19 cellular contexts compared by ENCODE assay signal in genomic region chr19:46617566-46618079, GRCh38. TPM values are rescaled to one million over a fixed set of nuclear protein-coding genes. Genes with fewer than 3 reads are reported as not detected.
DNase-seq lines count a peak whose midpoint lies in the region; ATAC-seq, FAIRE-seq and TF ChIP-seq lines count a peak whose summit lies in the region.
"Had no signal": no experiment of that assay in that cellular context is flagged by ENCODE, and none has a peak within 500 bp of the region (broad histone marks: within the 10 kb centered on the region; RNA-seq: fewer than 3 reads in every experiment).

No MANE protein-coding gene starts in this region.

- H3K9me3 ChIP-seq in right cardiac atrium (ENCODE audit: control insufficient read depth, low read length) (no peaks in the 10 kb centered on the region), esophagus muscularis mucosa (no peaks in the 10 kb centered on the region), upper lobe of right lung (no peaks in the 10 kb centered on the region)
- H3K9me3 ChIP-seq: sigmoid colon, SK-N-SH had no signal

- H3K9me3 Mint-ChIP-seq in activated B cell treated with CpG ODN at 0.5 μM for 24 hours: no peaks in the 10 kb centered on the region

- H3K4me3 ChIP-seq in right cardiac atrium (ENCODE audit: low read length) (no peak overlapping the region), esophagus muscularis mucosa (no peak overlapping the region), upper lobe of right lung (no peak overlapping the region)
- H3K4me3 ChIP-seq: sigmoid colon had no signal

- CTCF ChIA-PET in activated B cell treated with CpG ODN at 0.5 μM for 24 hours (lab: Charles Lee): interaction anchor here (1.0 to 9.4 kb wide), 6 partner anchors 16 to 136 kb away, joined by 3 to 234 read pairs (median 6); partner anchors contain the start of genes DACT3 and GNG8

- no peaks in the 10 kb centered on the region for H3K36me3 ChIP-seq in esophagus muscularis mucosa
- H3K36me3 ChIP-seq in upper lobe of right lung: no peaks in the 10 kb centered on the region
- H3K36me3 ChIP-seq: sigmoid colon had no signal

- H3K4me1 ChIP-seq in right cardiac atrium (ENCODE audit: control insufficient read depth, insufficient read depth, low read length) (peaks cover 6% of the 10 kb centered on the region), esophagus muscularis mucosa (peaks cover 49 to 74% (median 70%) of the 10 kb centered on the region in 4 donors), upper lobe of right lung (peaks cover 37% of the 10 kb centered on the region)
- H3K4me1 ChIP-seq: foreskin keratinocyte had no signal

- peak overlapping the region; percentile 92 for H3K27ac Mint-ChIP-seq in activated B cell treated with CpG ODN at 0.5 μM for 24 hours

- no peak for ATAC-seq in right cardiac atrium
- no peak for ATAC-seq in activated B cell treated with CpG ODN at 0.5 μM for 24 hours (ENCODE audit: low read depth)
- ATAC-seq in upper lobe of right lung: no peak

- DNase-seq in right cardiac atrium (peak in 2 of 3 donors; percentile 8 to 20), cardiac septum (ENCODE audit: low spot score) (no peak), activated B cell treated with CpG ODN at 0.5 μM for 24 hours (no peak), esophagus muscularis mucosa (ENCODE audit: extremely low spot score) (no peak), KBM-7 (no peak), upper lobe of right lung (no peak), HTR-8/SVneo (ENCODE audit: insufficient read length, low spot score) (no peak), GDM1 (lab: John Stamatoyannopoulos, UW) (no peak)
- DNase-seq: GOT3, sigmoid colon had no signal

- TF ChIP-seq EP300 in esophagus muscularis mucosa (IDR thresholded peaks at IDR 0.05): no peak

- POLR2A ChIA-PET in activated B cell treated with CpG ODN at 0.5 μM for 24 hours (lab: Charles Lee): interaction anchor here (0.7 to 5.8 kb wide), 14 partner anchors 13 to 901 kb away, joined by 3 to 99 read pairs (median 6); partner anchors contain the start of genes CALM3, DACT3, GNG8 and SLC1A5

- in situ Hi-C loops in KBM-7 (cut with MboI; ENCODE audit: low pct_unique_long_range_greater_than_20kb, low sequenced_read_pairs): no loop called here

- no peaks in the 10 kb centered on the region for H3K36me3 Mint-ChIP-seq in activated B cell treated with CpG ODN at 0.5 μM for 24 hours (ENCODE audit: low read depth)

- TF ChIP-seq CTCF in activated B cell treated with CpG ODN at 0.5 μM for 24 hours (IDR thresholded peaks at IDR 0.05): no peak
- TF ChIP-seq CTCF in esophagus muscularis mucosa (IDR thresholded peaks at IDR 0.05): no peak
- no peak for TF ChIP-seq CTCF in upper lobe of right lung (IDR thresholded peaks at IDR 0.05)

- TF ChIP-seq POLR2A in esophagus muscularis mucosa (IDR thresholded peaks at IDR 0.05; ENCODE audit: low read depth): no peak

- FAIRE-seq in HTR-8/SVneo (lab: Jason Lieb, UNC): no peak
- FAIRE-seq: astrocyte, colon, TTC549 had no signal

- H3K27ac ChIP-seq in right cardiac atrium (ENCODE audit: low read length) (no peak overlapping the region), esophagus muscularis mucosa (replicated peaks in 1 of 4) (peak overlapping the region; percentile 15 to 59 (median 50)), upper lobe of right lung (no peak overlapping the region)
- H3K27ac ChIP-seq: foreskin keratinocyte, HL-60 had no signal

- H3K27me3 Mint-ChIP-seq in activated B cell treated with CpG ODN at 0.5 μM for 24 hours: no peaks in the 10 kb centered on the region

- intact Hi-C loops in right cardiac atrium (cut with DNase I): loop anchor here in 3 of 4 donors (5.0 to 10.0 kb wide), 3 partner anchors 45 to 227 kb away; partner anchors contain the start of gene DACT3 (in 2 of the 3)
- intact Hi-C loops in cardiac septum (cut with DNase I): no loop called here
- intact Hi-C loops in activated B cell treated with CpG ODN at 0.5 μM for 24 hours (cut with micrococcal nuclease): loop anchor here (2.0 to 5.0 kb wide), 3 partner anchors 17 to 495 kb away; partner anchors contain the start of genes CALM3 and ZC3H4
- intact Hi-C loops in esophagus muscularis mucosa (cut with DNase I): no loop called here
- intact Hi-C loops in upper lobe of right lung (cut with DNase I): no loop called here

- WGBS in right cardiac atrium: 89% methylated on average over 12 of the region's 12 CpGs
- WGBS in esophagus muscularis mucosa: 86% methylated on average over 12 of the region's 12 CpGs

- peaks cover 75% of the 10 kb centered on the region for H3K4me1 Mint-ChIP-seq in activated B cell treated with CpG ODN at 0.5 μM for 24 hours

- H3K4me3 Mint-ChIP-seq in activated B cell treated with CpG ODN at 0.5 μM for 24 hours: peak overlapping the region; percentile 35

- no peaks in the 10 kb centered on the region for H3K27me3 ChIP-seq in right cardiac atrium (ENCODE audit: control insufficient read depth, insufficient read depth)
- H3K27me3 ChIP-seq in esophagus muscularis mucosa: no peaks in the 10 kb centered on the region
- no peaks in the 10 kb centered on the region for H3K27me3 ChIP-seq in upper lobe of right lung
- H3K27me3 ChIP-seq: sigmoid colon had no signal

RNA-seq across cellular contexts. Expression of gene PTGIR, which starts 7.3 kb away (rescaled TPM):
- total RNA-seq in right cardiac atrium (10 to 100 TPM in 2 of 4 donors, 1 to 10 TPM in 2; 7.6 to 13.5 (median 9.5) TPM), cardiac septum (8.6 TPM), activated B cell treated with CpG ODN at 0.5 μM for 24 hours (13.4 and 17.8 TPM in 2 replicates), esophagus muscularis mucosa (1 to 10 TPM; 5.9 to 9.1 (median 7.1) TPM), upper lobe of right lung (12.6 TPM)
- 6.7 TPM for polyA plus RNA-seq in right cardiac atrium
- total RNA-seq: foreskin keratinocyte had no signal

RNA-seq across cellular contexts. Expression of gene CALM3, which starts 16.5 kb away (rescaled TPM):
- 100 to 1,000 TPM; 232 to 357 (median 343) TPM for total RNA-seq in right cardiac atrium
- 365 TPM for polyA plus RNA-seq in right cardiac atrium
- total RNA-seq in cardiac septum: 271 TPM
- total RNA-seq in activated B cell treated with CpG ODN at 0.5 μM for 24 hours: 174 and 200 TPM in 2 replicates
- total RNA-seq in esophagus muscularis mucosa: 100 to 1,000 TPM; 114 to 155 (median 129) TPM
- 142 TPM for total RNA-seq in upper lobe of right lung

RNA-seq across cellular contexts. Expression of gene GNG8, which starts 18.4 kb away (rescaled TPM):
- total RNA-seq in right cardiac atrium: 1 to 10 TPM; 3.0 to 7.4 (median 4.7) TPM
- polyA plus RNA-seq in right cardiac atrium: not detected
- not detected for total RNA-seq in cardiac septum
- total RNA-seq in activated B cell treated with CpG ODN at 0.5 μM for 24 hours: 33.1 and 38.2 TPM in 2 replicates
- total RNA-seq in esophagus muscularis mucosa: not detected
- total RNA-seq in upper lobe of right lung: not detected
- total RNA-seq: astrocyte, endothelial cell of umbilical vein, foreskin keratinocyte, mononuclear cell, sigmoid colon, temporal lobe had no signal
- polyA plus RNA-seq: endothelial cell of umbilical vein, foreskin keratinocyte, sigmoid colon, SK-N-SH had no signal

RNA-seq across cellular contexts. Expression of gene DACT3, which starts 43.4 kb away (rescaled TPM):
- total RNA-seq in right cardiac atrium (10 to 100 TPM; 24.6 to 46.5 (median 37.2) TPM), cardiac septum (23.8 TPM), activated B cell treated with CpG ODN at 0.5 μM for 24 hours (0.49 and 0.75 TPM in 2 replicates), esophagus muscularis mucosa (100 to 1,000 TPM in 1 of 4 donors, 10 to 100 TPM in 3; 46.7 to 119 (median 65.1) TPM), upper lobe of right lung (10.0 TPM)
- polyA plus RNA-seq in right cardiac atrium: 28.3 TPM

Comparison
In these comparisons a context has a peak if more than half of its experiments do, and no peak if none do; other contexts are left out.
1. DNase-seq: peak in right cardiac atrium (2 of 3); none in cardiac septum (single experiment), activated B cell treated with CpG ODN at 0.5 μM for 24 hours (single experiment), esophagus muscularis mucosa (single experiment), KBM-7 (single experiment), upper lobe of right lung (single experiment), HTR-8/SVneo (single experiment) and GDM1 (single experiment).
2. intact Hi-C loops: an anchor here in right cardiac atrium (5.0 to 10.0 kb wide) and activated B cell treated with CpG ODN at 0.5 μM for 24 hours (2.0 to 5.0 kb wide); none called in cardiac septum, esophagus muscularis mucosa and upper lobe of right lung.
3. H3K27ac ChIP-seq: peak in esophagus muscularis mucosa (4 of 4); none in right cardiac atrium (single experiment) and upper lobe of right lung (single experiment).